In genomic region chr5:147417133-147417813, GRCh38 we compare ENCODE assay signal across 1 cellular context.
TF ChIP-seq lines count a peak whose summit lies in the region.

No MANE protein-coding gene starts in this region.

TF ChIP-seq in GM23338, 12 proteins besides CTCF, POLR2A, EP300 and RAD21 (continued from another document):
- no peak for TF ChIP-seq ZNF462 (CRISPR knock-in tag; IDR thresholded peaks at IDR 0.05)
- TF ChIP-seq POLR2AphosphoS5 (IDR thresholded peaks at IDR 0.05; ENCODE audit: low read depth): no peak
- no peak for TF ChIP-seq ZNF114 (CRISPR knock-in tag; IDR thresholded peaks at IDR 0.05)
